In genomic region chr3:171480526-171480925, GRCh38 we compare ENCODE assay signal across 10 cellular contexts. TPM values are rescaled to one million over a fixed set of nuclear protein-coding genes. Genes with fewer than 3 reads are reported as not detected.
DNase-seq lines count a peak whose midpoint lies in the region; ATAC-seq and TF ChIP-seq lines count a peak whose summit lies in the region.
"Had no signal": no experiment of that assay in that cellular context is flagged by ENCODE, and none has a peak within 500 bp of the region (broad histone marks: within the 10 kb centered on the region; RNA-seq: fewer than 3 reads in every experiment).

No MANE protein-coding gene starts in this region.

- H2AFZ ChIP-seq in Loucy (ENCODE audit: low read length) (peak overlapping the region; percentile 66), neural progenitor cell (replicated peaks) (peak overlapping the region; percentile 34)

- DNase-seq in activated CD4-positive, alpha-beta T cell treated with anti-CD3 and anti-CD28 coated beads, Interleukin-2, amount 10 ng/mL, durations not matched to agents 24 days and 14 days = peak; percentile 80
- DNase-seq in activated CD4-positive, alpha-beta T cell treated with anti-CD3 and anti-CD28 coated beads, Interleukin-2, amount 50 U/mL, for 4 hours = no peak
- no peak for DNase-seq in neural progenitor cell (ENCODE audit: low spot score)
- no peak for DNase-seq in DMS114 treated with DMSO at 0.1 percent for 48 hours (lab: John Stamatoyannopoulos, UW; ENCODE audit: unreplicated experiment)
- DNase-seq in WTC11 (ENCODE audit: low spot score) = no peak
- no peak for DNase-seq in T1000 (lab: John Stamatoyannopoulos, UW)

- H3K4me3 ChIP-seq in Loucy (ENCODE audit: low read length, poor library complexity, severe bottlenecking) (no peak overlapping the region), neural progenitor cell (no peak overlapping the region)

- H3K36me3 ChIP-seq in Loucy (ENCODE audit: insufficient read depth, low read length) = no peaks in the 10 kb centered on the region
- H3K36me3 ChIP-seq in neural progenitor cell = no peaks in the 10 kb centered on the region

- ATAC-seq in HG02588 (IDR thresholded peaks at IDR 0.05; ENCODE audit: unreplicated experiment) (peak; percentile 72), WTC11 (no peak)

- H3F3A ChIP-seq in Loucy (ENCODE audit: low read depth) (no peaks in the 10 kb centered on the region), neural progenitor cell (ENCODE audit: low read depth) (no peaks in the 10 kb centered on the region)

- no peak overlapping the region for H3K27ac ChIP-seq in neural progenitor cell

- H3K9ac ChIP-seq in Loucy (ENCODE audit: low read depth, low read length, poor library complexity, severe bottlenecking) (no peak overlapping the region), neural progenitor cell (no peak overlapping the region)

- H3K4me2 ChIP-seq in Loucy (ENCODE audit: low read depth, low read length, poor library complexity, severe bottlenecking) = no peak overlapping the region
- no peak overlapping the region for H3K4me2 ChIP-seq in neural progenitor cell

- no peaks in the 10 kb centered on the region for H4K20me1 ChIP-seq in Loucy (ENCODE audit: insufficient read depth, low read length, poor library complexity, severe bottlenecking)
- no peaks in the 10 kb centered on the region for H4K20me1 ChIP-seq in neural progenitor cell (ENCODE audit: low read depth)

- H3K79me2 ChIP-seq in Loucy (ENCODE audit: insufficient read depth, low read length) (no peaks in the 10 kb centered on the region), neural progenitor cell (ENCODE audit: low read depth) (no peaks in the 10 kb centered on the region)

- no peaks in the 10 kb centered on the region for H3K4me1 ChIP-seq in Loucy (ENCODE audit: insufficient read depth, low read length, poor library complexity, severe bottlenecking)
- H3K4me1 ChIP-seq in neural progenitor cell = no peaks in the 10 kb centered on the region

- H3K36me3 Mint-ChIP-seq in activated CD4-positive, alpha-beta T cell treated with anti-CD3 and anti-CD28 coated beads, Interleukin-2, amount 10 ng/mL, durations not matched to agents 24 days and 14 days (ENCODE audit: low read depth) = peaks cover 2% of the 10 kb centered on the region
- H3K36me3 Mint-ChIP-seq in neural progenitor cell (no peaks in the 10 kb centered on the region), WTC11 (no peaks in the 10 kb centered on the region)
- H3K36me3 Mint-ChIP-seq: mesothelial cell of epicardium, type B pancreatic cell had no signal

- TF ChIP-seq CTCF in Loucy (conservative IDR thresholded peaks at IDR 0.05; ENCODE audit: low read length) (no peak), neural progenitor cell (IDR thresholded peaks at IDR 0.05) (no peak), WTC11 (IDR thresholded peaks at IDR 0.05) (no peak)

- H3K9me3 Mint-ChIP-seq in activated CD4-positive, alpha-beta T cell treated with anti-CD3 and anti-CD28 coated beads, Interleukin-2, amount 10 ng/mL, durations not matched to agents 24 days and 14 days = peaks cover 4% of the 10 kb centered on the region
- H3K9me3 Mint-ChIP-seq in neural progenitor cell = no peaks in the 10 kb centered on the region
- peaks cover 4% of the 10 kb centered on the region; the same call in 1 of the 2 replicates for H3K9me3 Mint-ChIP-seq in WTC11
- H3K9me3 Mint-ChIP-seq: mesothelial cell of epicardium, type B pancreatic cell had no signal

- no peaks in the 10 kb centered on the region for H3K9me2 ChIP-seq in Loucy (replicated peaks; ENCODE audit: low read depth, low read length)

- peaks cover 18% of the 10 kb centered on the region for H3K4me1 Mint-ChIP-seq in activated CD4-positive, alpha-beta T cell treated with anti-CD3 and anti-CD28 coated beads, Interleukin-2, amount 10 ng/mL, durations not matched to agents 24 days and 14 days
- H3K4me1 Mint-ChIP-seq in neural progenitor cell (peaks cover 2% of the 10 kb centered on the region), WTC11 (peaks cover 3% of the 10 kb centered on the region)
- H3K4me1 Mint-ChIP-seq: mesothelial cell of epicardium had no signal

- H3K9me3 ChIP-seq in Loucy (ENCODE audit: insufficient read depth, low read depth, low read length) (no peaks in the 10 kb centered on the region), neural progenitor cell (ENCODE audit: low read depth) (no peaks in the 10 kb centered on the region)

- peak overlapping the region; percentile 47 for H3K4me3 Mint-ChIP-seq in activated CD4-positive, alpha-beta T cell treated with anti-CD3 and anti-CD28 coated beads, Interleukin-2, amount 10 ng/mL, durations not matched to agents 24 days and 14 days
- H3K4me3 Mint-ChIP-seq in neural progenitor cell (no peak overlapping the region), WTC11 (no peak overlapping the region)
- H3K4me3 Mint-ChIP-seq: mesothelial cell of epicardium, type B pancreatic cell had no signal

- POLR2A ChIA-PET in WTC11 (lab: Charles Lee) = no interaction called here

- peak overlapping the region; percentile 76 for H3K27ac Mint-ChIP-seq in activated CD4-positive, alpha-beta T cell treated with anti-CD3 and anti-CD28 coated beads, Interleukin-2, amount 10 ng/mL, durations not matched to agents 24 days and 14 days
- H3K27ac Mint-ChIP-seq in neural progenitor cell (no peak overlapping the region), WTC11 (no peak overlapping the region)
- H3K27ac Mint-ChIP-seq: mesothelial cell of epicardium, type B pancreatic cell had no signal

- H3K27me3 Mint-ChIP-seq in activated CD4-positive, alpha-beta T cell treated with anti-CD3 and anti-CD28 coated beads, Interleukin-2, amount 10 ng/mL, durations not matched to agents 24 days and 14 days = no peaks in the 10 kb centered on the region
- no peaks in the 10 kb centered on the region for H3K27me3 Mint-ChIP-seq in neural progenitor cell (ENCODE audit: insufficient read depth, low read depth)
- H3K27me3 Mint-ChIP-seq in WTC11 (ENCODE audit: low read depth) = no peaks in the 10 kb centered on the region; the same call in 1 of the 2 replicates

- intact Hi-C loops in activated CD4-positive, alpha-beta T cell treated with anti-CD3 and anti-CD28 coated beads, Interleukin-2, amount 10 ng/mL, durations not matched to agents 24 days and 14 days (cut with micrococcal nuclease) = loop anchor here (1.0 kb wide), 2 partner anchors 14 to 19 kb away; no protein-coding TSS in a partner anchor

- CTCF ChIA-PET in WTC11 (lab: Charles Lee) = no interaction called here

- H3K27me3 ChIP-seq in Loucy (ENCODE audit: insufficient read depth, low read length, poor library complexity, severe bottlenecking) = no peaks in the 10 kb centered on the region
- no peaks in the 10 kb centered on the region for H3K27me3 ChIP-seq in neural progenitor cell

TF ChIP-seq in WTC11, 78 proteins besides CTCF, POLR2A, EP300 and RAD21 (continues in another document):
- TF ChIP-seq ZNF396 (CRISPR knock-in tag; IDR thresholded peaks at IDR 0.05; ENCODE audit: borderline replicate concordance) (no peak), CBFB (CRISPR knock-in tag; IDR thresholded peaks at IDR 0.05; ENCODE audit: low read depth) (no peak), ZNF512 (CRISPR knock-in tag; IDR thresholded peaks at IDR 0.05; ENCODE audit: borderline replicate concordance) (no peak), JUN (CRISPR knock-in tag; IDR thresholded peaks at IDR 0.05) (no peak), ZMAT4 (CRISPR knock-in tag; IDR thresholded peaks at IDR 0.05) (no peak), ZNF425 (CRISPR knock-in tag; conservative IDR thresholded peaks at IDR 0.05) (no peak)

RNA-seq across cellular contexts. Expression of gene TNIK, which starts 20.3 kb away (rescaled TPM):
- total RNA-seq in activated CD4-positive, alpha-beta T cell treated with anti-CD3 and anti-CD28 coated beads, Interleukin-2, amount 10 ng/mL, durations not matched to agents 24 days and 14 days = 24.5 and 27.4 TPM in 2 replicates
- total RNA-seq in neural progenitor cell (ENCODE audit: low replicate concordance) (3.0 and 5.0 TPM in 2 replicates), WTC11 (2021) (50.3 to 53.0 TPM (median 51.9 TPM) in 3 replicates)
